Comparison of ENCODE assay signal across 14 cellular contexts in genomic region chr7:134767567-134768168, GRCh38. TPM values are rescaled to one million over a fixed set of nuclear protein-coding genes. Genes with fewer than 3 reads are reported as not detected.
A peak's percentile ranks its signal among the peaks of the same experiment; 100 is the strongest.
DNase-seq lines count a peak whose midpoint lies in the region; ATAC-seq and TF ChIP-seq lines count a peak whose summit lies in the region.
"Had no signal": no experiment of that assay in that cellular context is flagged by ENCODE, and none has a peak within 500 bp of the region (broad histone marks: within the 10 kb centered on the region; RNA-seq: fewer than 3 reads in every experiment).

No MANE protein-coding gene starts in this region.

- H3K4me3 ChIP-seq in OCI-LY1 (ENCODE audit: low read depth, low read length, poor library complexity, severe bottlenecking) = no peak overlapping the region
- no peak overlapping the region for H3K4me3 ChIP-seq in vagina
- H3K4me3 ChIP-seq: smooth muscle cell had no signal

- H3K27me3 Mint-ChIP-seq in memory B cell = no peaks in the 10 kb centered on the region

- H3K36me3 ChIP-seq in OCI-LY1 (ENCODE audit: insufficient read depth, low read length) = no peaks in the 10 kb centered on the region
- no peaks in the 10 kb centered on the region for H3K36me3 ChIP-seq in vagina

- no peaks in the 10 kb centered on the region for H3K79me2 ChIP-seq in OCI-LY1 (ENCODE audit: insufficient read depth, low read length)

- ATAC-seq in memory B cell (ENCODE audit: low read depth) (peak; percentile 54), GM19328 (IDR thresholded peaks at IDR 0.05; ENCODE audit: unreplicated experiment) (no peak), HG02571 (IDR thresholded peaks at IDR 0.05; ENCODE audit: unreplicated experiment) (no peak)

- H3K27me3 ChIP-seq in OCI-LY1 (ENCODE audit: insufficient read depth, low read length) (no peaks in the 10 kb centered on the region), vagina (no peaks in the 10 kb centered on the region)

- peaks cover 27% of the 10 kb centered on the region for H3K4me1 Mint-ChIP-seq in memory B cell

- no peaks in the 10 kb centered on the region for H3K36me3 Mint-ChIP-seq in memory B cell

- H3K9me3 ChIP-seq in OCI-LY1 (ENCODE audit: low read length) (no peaks in the 10 kb centered on the region), vagina (no peaks in the 10 kb centered on the region)

- TF ChIP-seq POLR2A in vagina (IDR thresholded peaks at IDR 0.05) = no peak

- H3K9ac ChIP-seq in OCI-LY1 (ENCODE audit: low read length) = peak overlapping the region; percentile 6; the same call in 1 of the 2 replicates
- H3K9ac ChIP-seq: KMS-11 had no signal

- peaks cover 20% of the 10 kb centered on the region for H3K4me1 ChIP-seq in OCI-LY1 (ENCODE audit: insufficient read depth, low read length, severe bottlenecking)
- no peaks in the 10 kb centered on the region for H3K4me1 ChIP-seq in vagina

- TF ChIP-seq CTCF in OCI-LY1 (IDR thresholded peaks at IDR 0.05; ENCODE audit: low read length) (no peak), vagina (IDR thresholded peaks at IDR 0.05) (no peak)

- no peaks in the 10 kb centered on the region for H3F3A ChIP-seq in OCI-LY1 (ENCODE audit: insufficient read depth, low read length)

- peak overlapping the region; percentile 51 for H2AFZ ChIP-seq in OCI-LY1 (ENCODE audit: low read length)

- H3K9me2 ChIP-seq in OCI-LY1 (ENCODE audit: low read depth, low read length) = no peaks in the 10 kb centered on the region

- peak overlapping the region; percentile 57 for H3K27ac ChIP-seq in OCI-LY1 (ENCODE audit: low read depth, low read length, poor library complexity, severe bottlenecking)
- peak overlapping the region; percentile 63 for H3K27ac ChIP-seq in vagina
- H3K27ac ChIP-seq: 22Rv1, KMS-11 had no signal

- intact Hi-C loops in vagina (cut with DNase I) = no loop called here

- H3K4me3 Mint-ChIP-seq in memory B cell = peak overlapping the region; percentile 28

- peak overlapping the region; percentile 16 for H3K4me2 ChIP-seq in OCI-LY1 (ENCODE audit: low read length)
- H3K4me2 ChIP-seq: KMS-11, smooth muscle cell had no signal

- DNase-seq in DMS53 (lab: John Stamatoyannopoulos, UW) = peak; percentile 34
- no peak for DNase-seq in DMS53 treated with DMSO at 0.1 percent for 48 hours (lab: John Stamatoyannopoulos, UW; ENCODE audit: unreplicated experiment)
- no peak for DNase-seq in memory B cell (ENCODE audit: low spot score in 2 of 2)
- DNase-seq in vagina (ENCODE audit: extremely low spot score in 2 of 2) = no peak
- DNase-seq in T-helper 1 cell = no peak
- DNase-seq: central memory CD4-positive, alpha-beta T cell; DND-41; RPMI8226 had no signal

- H4K20me1 ChIP-seq in OCI-LY1 (ENCODE audit: insufficient read depth, low read length) = no peaks in the 10 kb centered on the region

- H3K27ac Mint-ChIP-seq in memory B cell = peak overlapping the region; percentile 81

- no peaks in the 10 kb centered on the region for H3K9me3 Mint-ChIP-seq in memory B cell

RNA-seq across cellular contexts. Expression of gene CALD1, which starts 11.8 kb away (rescaled TPM):
- 343 TPM for total RNA-seq in vagina
